ENCODE assay signal across 26 cellular contexts in the genomic region with DNA sequence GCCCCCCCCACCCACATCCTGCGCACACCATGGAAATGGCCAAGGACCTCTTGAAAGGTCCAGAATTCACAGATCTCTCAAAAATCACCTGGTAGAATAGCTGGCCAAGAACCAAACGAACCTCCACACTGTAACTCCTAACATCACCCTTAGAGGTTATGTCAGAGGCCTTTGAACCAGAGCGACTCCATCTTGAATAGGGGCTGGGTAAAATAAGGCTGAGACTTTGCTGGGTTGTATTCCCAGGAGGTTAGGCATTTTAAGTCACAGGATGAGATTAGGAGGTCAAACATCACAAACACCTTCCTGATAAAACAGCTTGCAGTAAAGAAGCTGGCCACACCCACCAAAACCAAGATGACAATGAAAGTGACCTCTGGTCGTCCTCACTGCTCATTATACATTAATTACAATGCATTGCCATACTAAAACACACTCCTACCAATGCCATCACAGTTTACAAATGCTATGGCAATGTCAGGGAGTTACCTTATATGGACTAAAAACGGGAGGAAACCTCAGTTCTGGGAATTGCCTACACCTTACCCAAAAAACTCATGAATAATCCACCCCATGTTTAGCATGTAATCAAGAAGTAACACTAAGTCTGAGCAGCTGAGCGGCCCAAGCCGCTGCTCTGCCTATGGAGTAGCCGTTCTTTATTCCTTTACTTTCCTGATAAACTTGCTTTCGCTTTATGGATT. TPM values are rescaled to one million over a fixed set of nuclear protein-coding genes. Genes with fewer than 3 reads are reported as not detected.
A peak's percentile ranks its signal among the peaks of the same experiment; 100 is the strongest.
DNase-seq lines count a peak whose midpoint lies in the region; ATAC-seq and TF ChIP-seq lines count a peak whose summit lies in the region.
"Had no signal": no experiment of that assay in that cellular context is flagged by ENCODE, and none has a peak within 500 bp of the region (broad histone marks: within the 10 kb centered on the region; RNA-seq: fewer than 3 reads in every experiment).

No MANE protein-coding gene starts in this region.

- no peak for ATAC-seq in Panc1
- no peak for ATAC-seq in HG02973 (IDR thresholded peaks at IDR 0.05; ENCODE audit: unreplicated experiment)
- ATAC-seq in HG03025 (IDR thresholded peaks at IDR 0.05; ENCODE audit: low FRiP score, unreplicated experiment): no peak
- ATAC-seq: A549, HCT116 had no signal

- H3K36me3 ChIP-seq in Panc1 (ENCODE audit: control insufficient read depth, insufficient read depth, low read length) (no peaks in the 10 kb centered on the region), endodermal cell (ENCODE audit: control insufficient read depth, insufficient read depth, low read length) (no peaks in the 10 kb centered on the region)
- H3K36me3 ChIP-seq: BE2C; BLaER1 treated with 17β-estradiol and CSF1 and Interleukin-3, amounts not matched to agents 10 nM and 100 nM had no signal

- TF ChIP-seq CTCF in Panc1 (IDR thresholded peaks at IDR 0.05): no peak
- TF ChIP-seq CTCF in endodermal cell (conservative IDR thresholded peaks at IDR 0.05): no peak

- intact Hi-C loops in Panc1 (cut with micrococcal nuclease; ENCODE audit: unreplicated experiment): loop anchor here (10.0 kb wide), 1 partner anchor 741 kb away; no protein-coding TSS in a partner anchor

- H3K4me3 ChIP-seq in Panc1 (ENCODE audit: low read depth in 2 of 2, low read length in 2 of 2) (peak overlapping the region; percentile 25 to 56), endodermal cell (ENCODE audit: low read length) (no peak overlapping the region)
- H3K4me3 ChIP-seq: A549; BLaER1 treated with 17β-estradiol and CSF1 and Interleukin-3, amounts not matched to agents 10 nM and 100 nM; GM23248 had no signal

- CTCF ChIA-PET in Panc1 (lab: Charles Lee): interaction anchor here (0.6 kb wide), 1 partner anchor 85 kb away, joined by 4 read pairs; no protein-coding TSS in a partner anchor

- no peak overlapping the region for H3K4me3 Mint-ChIP-seq in endodermal cell
- H3K4me3 Mint-ChIP-seq: CD4-positive, alpha-beta T cell; CD8-positive, alpha-beta memory T cell; H9 had no signal

- WGBS in endodermal cell (ENCODE audit: insufficient coverage in 1 of 2, insufficient read length in 1 of 2), 2 experiments: 86 to 100% methylated on average over 5 to 9 of the region's 9 CpGs

- H3K9me3 ChIP-seq in Panc1 (ENCODE audit: control insufficient read depth, insufficient read depth, low read depth, low read length): no peaks in the 10 kb centered on the region
- H3K9me3 ChIP-seq in endodermal cell (ENCODE audit: control insufficient read depth, low read length): no peaks in the 10 kb centered on the region
- H3K9me3 ChIP-seq: A549; BE2C; BLaER1 treated with 17β-estradiol and CSF1 and Interleukin-3, amounts not matched to agents 10 nM and 100 nM had no signal

- H3K4me1 Mint-ChIP-seq in endodermal cell: peaks cover 31% of the 10 kb centered on the region

- in situ Hi-C loops in Panc1 (cut with HindIII; ENCODE audit: low pct_unique_long_range_greater_than_20kb, low sequenced_read_pairs): no loop called here

- no TSS peak for BruUV-seq in Panc1 (replicated peaks; lab: Mats Ljungman, UMichigan)

- no peaks in the 10 kb centered on the region for H3K36me3 Mint-ChIP-seq in endodermal cell (ENCODE audit: low read depth)
- H3K36me3 Mint-ChIP-seq: CD14-positive monocyte; CD8-positive, alpha-beta memory T cell had no signal

- H3K27ac ChIP-seq in Panc1 (ENCODE audit: low read length): peak overlapping the region; percentile 74; the same call in 1 of the 2 replicates
- H3K27ac ChIP-seq in endodermal cell (ENCODE audit: low read depth, low read length): no peak overlapping the region
- H3K27ac ChIP-seq: A549; BLaER1 treated with 17β-estradiol and CSF1 and Interleukin-3, amounts not matched to agents 10 nM and 100 nM; GM23248 had no signal

- H3K4me1 ChIP-seq in Panc1 (ENCODE audit: control insufficient read depth, insufficient read depth, low read length) (peaks cover 13% of the 10 kb centered on the region), endodermal cell (ENCODE audit: control insufficient read depth, insufficient read depth, low read length) (peaks cover 3% of the 10 kb centered on the region)

- H3K27me3 Mint-ChIP-seq in endodermal cell (ENCODE audit: insufficient read depth): peaks cover 12% of the 10 kb centered on the region

- POLR2A ChIA-PET in Panc1 (lab: Charles Lee): no interaction called here

- H3K9ac ChIP-seq in endodermal cell (ENCODE audit: extremely low read depth, low read length, poor library complexity, severe bottlenecking): no peak overlapping the region
- H3K9ac ChIP-seq: BLaER1 treated with 17β-estradiol and CSF1 and Interleukin-3, amounts not matched to agents 10 nM and 100 nM; GM23248 had no signal

- no peaks in the 10 kb centered on the region for H3K9me3 Mint-ChIP-seq in endodermal cell
- H3K9me3 Mint-ChIP-seq: CD14-positive monocyte; CD4-positive, alpha-beta T cell; CD8-positive, alpha-beta memory T cell; H9 had no signal

- DNase-seq in NCI-H82 (lab: John Stamatoyannopoulos, UW) (peak; percentile 46), NCI-H82 treated with DMSO at 0.1 percent for 48 hours (lab: John Stamatoyannopoulos, UW; ENCODE audit: unreplicated experiment) (no peak), NCI-H2227 (lab: John Stamatoyannopoulos, UW; ENCODE audit: unreplicated experiment) (peak; percentile 31), Panc1 (ENCODE audit: low read depth, low spot score) (no peak), endodermal cell (no peak), foreskin melanocyte (no peak)
- DNase-seq: 8988T; ACHN; AML-193; BE2C; CD4-positive, alpha-beta T cell; CD8-positive, alpha-beta memory T cell; COR-L47; DMS53; DMS79 treated with DMSO at 0.1 percent for 48 hours; GF-D8; GM23248 had no signal

- H3K27ac Mint-ChIP-seq in endodermal cell: peak overlapping the region; percentile 22
- H3K27ac Mint-ChIP-seq: CD14-positive monocyte; CD4-positive, alpha-beta T cell; CD8-positive, alpha-beta memory T cell; H9 had no signal

- no peaks in the 10 kb centered on the region for H3K27me3 ChIP-seq in Panc1 (ENCODE audit: control insufficient read depth, insufficient read depth, low read length)
- peaks cover 27% of the 10 kb centered on the region for H3K27me3 ChIP-seq in endodermal cell (ENCODE audit: control insufficient read depth, insufficient read depth, low read length, poor library complexity, severe bottlenecking)
- H3K27me3 ChIP-seq: BLaER1 treated with 17β-estradiol and CSF1 and Interleukin-3, amounts not matched to agents 10 nM and 100 nM had no signal

RNA-seq across cellular contexts. Expression of gene SYCE1L, which starts 34.7 kb away (rescaled TPM):
- total RNA-seq in Panc1 (2021; ENCODE audit: unreplicated experiment) (4.5 TPM), endodermal cell (10 to 100 TPM; 13.6 to 19.9 TPM)
- polyA plus RNA-seq in Panc1 (2012; ENCODE audit: insufficient read length): 8.6 TPM
- polyA plus RNA-seq in endodermal cell (2013, experiment 1 of 2): 6.9 TPM
- 8.0 TPM for polyA plus RNA-seq in endodermal cell (2013, experiment 2 of 2)
- total RNA-seq: Daoy, G401, GM23248 had no signal
- polyA plus RNA-seq: CD14-positive monocyte, GM23248 had no signal

RNA-seq across cellular contexts. Expression of gene MON1B, which starts 43.0 kb away (rescaled TPM):
- 62.9 TPM for total RNA-seq in Panc1 (2021; ENCODE audit: unreplicated experiment)
- polyA plus RNA-seq in Panc1 (2012; ENCODE audit: insufficient read length): 60.2 TPM
- total RNA-seq in endodermal cell: 10 to 100 TPM; 43.6 to 45.7 TPM
- polyA plus RNA-seq in endodermal cell (2013, experiment 1 of 2): 26.8 TPM
- 24.0 TPM for polyA plus RNA-seq in endodermal cell (2013, experiment 2 of 2)

Comparison
In these comparisons a context has a peak if more than half of its experiments do, and no peak if none do; other contexts are left out.
1. DNase-seq: peak in NCI-H82 (single experiment) and NCI-H2227 (single experiment); none in NCI-H82 treated with DMSO at 0.1 percent for 48 hours (single experiment), Panc1 (single experiment), endodermal cell (single experiment) and foreskin melanocyte (single experiment).